Comparison of ENCODE assay signal across 24 cellular contexts in genomic region chr1:29264773-29265389, GRCh38. TPM values are rescaled to one million over a fixed set of nuclear protein-coding genes. Genes with fewer than 3 reads are reported as not detected.
DNase-seq lines count a peak whose midpoint lies in the region; ATAC-seq, FAIRE-seq and TF ChIP-seq lines count a peak whose summit lies in the region.
"Had no signal": no experiment of that assay in that cellular context is flagged by ENCODE, and none has a peak within 500 bp of the region (broad histone marks: within the 10 kb centered on the region; RNA-seq: fewer than 3 reads in every experiment).

No MANE protein-coding gene starts in this region.

- H3K79me2 ChIP-seq in SK-N-SH (ENCODE audit: insufficient read depth), result no peaks in the 10 kb centered on the region
- no peaks in the 10 kb centered on the region for H3K79me2 ChIP-seq in K562 (ENCODE audit: control insufficient read depth, insufficient read depth, low read length)

- TF ChIP-seq EP300 in SK-N-SH (IDR thresholded peaks at IDR 0.05; ENCODE audit: borderline replicate concordance in 1 of 2, low read depth in 1 of 2, low read length in 1 of 2) (no peak), K562 (IDR thresholded peaks at IDR 0.05; ENCODE audit: low read length) (no peak)

- no peaks in the 10 kb centered on the region for H3K27me3 ChIP-seq in SK-N-SH (ENCODE audit: insufficient read depth)
- peaks cover 25 to 28% of the 10 kb centered on the region in 2 experiments for H3K27me3 ChIP-seq in K562 (ENCODE audit: control insufficient read depth in 2 of 2, insufficient read depth in 2 of 2, low read length in 2 of 2)
- H3K27me3 ChIP-seq in upper lobe of right lung, result peaks cover 10% of the 10 kb centered on the region

- no peaks in the 10 kb centered on the region; a peak in 1 of 4 replicates for H3K4me1 ChIP-seq in SK-N-SH (ENCODE audit: control insufficient read depth in 1 of 2, insufficient read depth in 2 of 2, low read depth in 1 of 2, low read length in 1 of 2)
- H3K4me1 ChIP-seq in K562 (replicated peaks in 1 of 2; ENCODE audit: control insufficient read depth in 2 of 2, insufficient read depth in 2 of 2, low read length in 2 of 2), result peaks cover 5 to 10% of the 10 kb centered on the region in 2 experiments
- H3K4me1 ChIP-seq in upper lobe of right lung, result no peaks in the 10 kb centered on the region

- no peak for TF ChIP-seq POLR2A in K562 (conservative IDR thresholded peaks at IDR 0.05)

- H3K4me3 Mint-ChIP-seq in type B pancreatic cell, result no peak overlapping the region
- H3K4me3 Mint-ChIP-seq in T-helper 2 cell treated with Interferon-gamma antibody and Interleukin-4, amounts not matched to agents 5 μg/mL and 100 μg/mL, for 36 hours, result no peak overlapping the region
- H3K4me3 Mint-ChIP-seq: activated CD8-positive, alpha-beta T cell treated with anti-CD3 and anti-CD28 coated beads for 36 hours; activated naive CD4-positive, alpha-beta T cell treated with anti-CD3 and anti-CD28 coated beads, Interleukin-2, amount 10 ng/mL, durations not matched to agents 7 days and 5 days; activated T-cell treated with anti-CD3 and anti-CD28 coated beads, Interleukin-2, amount 50 U/mL, for 24 hours; CD14-positive monocyte; nephron; WTC11 had no signal

- no peaks in the 10 kb centered on the region for H3F3A ChIP-seq in SK-N-SH (replicated peaks; ENCODE audit: insufficient read depth)

- peaks cover 13% of the 10 kb centered on the region for H3K4me1 Mint-ChIP-seq in type B pancreatic cell (ENCODE audit: unreplicated experiment)
- peaks cover 2% of the 10 kb centered on the region for H3K4me1 Mint-ChIP-seq in T-helper 2 cell treated with Interferon-gamma antibody and Interleukin-4, amounts not matched to agents 5 μg/mL and 100 μg/mL, for 36 hours (ENCODE audit: low read depth)

- H3K27ac ChIP-seq in SK-N-SH (ENCODE audit: low read depth in 2 of 2, low read length in 1 of 2) (no peak overlapping the region), K562 (ENCODE audit: extremely low read depth, low read depth, low read length) (no peak overlapping the region), upper lobe of right lung (no peak overlapping the region)
- H3K27ac ChIP-seq: 22Rv1, esophagus muscularis mucosa, skin epidermis had no signal

- no peak overlapping the region for H3K27ac Mint-ChIP-seq in type B pancreatic cell
- no peak overlapping the region for H3K27ac Mint-ChIP-seq in T-helper 2 cell treated with Interferon-gamma antibody and Interleukin-4, amounts not matched to agents 5 μg/mL and 100 μg/mL, for 36 hours
- H3K27ac Mint-ChIP-seq: activated CD8-positive, alpha-beta T cell treated with anti-CD3 and anti-CD28 coated beads for 36 hours; activated naive CD4-positive, alpha-beta T cell treated with anti-CD3 and anti-CD28 coated beads, Interleukin-2, amount 10 ng/mL, durations not matched to agents 7 days and 5 days; activated T-cell treated with anti-CD3 and anti-CD28 coated beads, Interleukin-2, amount 50 U/mL, for 24 hours; CD14-positive monocyte; nephron; progenitor cell of endocrine pancreas; WTC11 had no signal

- BruUV-seq in K562 (replicated peaks; lab: Mats Ljungman, UMichigan), result no TSS peak

- intact Hi-C loops in K562 (cut with micrococcal nuclease) (no loop called here), upper lobe of right lung (cut with DNase I) (no loop called here)

- no peak overlapping the region for H3K9ac ChIP-seq in SK-N-SH
- H3K9ac ChIP-seq in K562 (ENCODE audit: insufficient read depth in 1 of 2, low read depth in 2 of 2, low read length in 2 of 2), result no peak overlapping the region

- no peak overlapping the region for H3K4me2 ChIP-seq in SK-N-SH
- no peak overlapping the region for H3K4me2 ChIP-seq in K562 (ENCODE audit: insufficient read depth, low read length)

- no peak for ATAC-seq in SK-N-SH treated with all-trans-retinoic acid at 6 μM for 48 hours
- ATAC-seq in K562, result no peak
- no peak for ATAC-seq in upper lobe of right lung
- ATAC-seq: activated CD8-positive, alpha-beta T cell treated with anti-CD3 and anti-CD28 coated beads for 36 hours; WTC11 had no signal

- POLR2A ChIA-PET in SK-N-SH (lab: Yijun Ruan, JAX), result no interaction called here
- POLR2A ChIA-PET in K562 (lab: Yijun Ruan, JAX), result no interaction called here

- H2AFZ ChIP-seq in SK-N-SH (ENCODE audit: low read depth) (no peak overlapping the region), K562 (ENCODE audit: low read depth, low read length) (no peak overlapping the region)

- no peaks in the 10 kb centered on the region for H3K9me1 ChIP-seq in K562 (ENCODE audit: control insufficient read depth, insufficient read depth, low read length)

- H3K36me3 ChIP-seq in SK-N-SH (replicated peaks in 1 of 2; ENCODE audit: control insufficient read depth in 1 of 2, insufficient read depth in 2 of 2, low read length in 1 of 2) (no peaks in the 10 kb centered on the region), K562 (ENCODE audit: control insufficient read depth, insufficient read depth, low read length) (no peaks in the 10 kb centered on the region), upper lobe of right lung (peaks cover 9% of the 10 kb centered on the region)
- H3K36me3 ChIP-seq: esophagus muscularis mucosa had no signal

- 71% methylated on average over 4 of the region's 4 CpGs for WGBS in SK-N-SH (ENCODE audit: low lambda C conversion rate)
- WGBS in K562 (ENCODE audit: insufficient coverage, low coverage, missing lambda C conversion rate), result 8% methylated on average over 4 of the region's 4 CpGs

- H3K36me3 Mint-ChIP-seq in type B pancreatic cell, result peaks cover 12% of the 10 kb centered on the region
- no peaks in the 10 kb centered on the region for H3K36me3 Mint-ChIP-seq in T-helper 2 cell treated with Interferon-gamma antibody and Interleukin-4, amounts not matched to agents 5 μg/mL and 100 μg/mL, for 36 hours (ENCODE audit: low read depth)
- H3K36me3 Mint-ChIP-seq: activated naive CD4-positive, alpha-beta T cell treated with anti-CD3 and anti-CD28 coated beads, Interleukin-2, amount 10 ng/mL, durations not matched to agents 7 days and 5 days had no signal

- DNase-seq in SK-N-SH, result no peak
- no peak for DNase-seq in K562 (ENCODE audit: extremely low read depth in 1 of 4, low spot score in 3 of 4)
- peak; percentile 71 for DNase-seq in fibroblast of pulmonary artery (ENCODE audit: low read depth)
- DNase-seq in type B pancreatic cell (ENCODE audit: extremely low spot score, unreplicated experiment), result no peak
- no peak for DNase-seq in SW480 (ENCODE audit: low spot score)
- DNase-seq in upper lobe of right lung, result no peak
- DNase-seq in T-helper 2 cell treated with Interferon-gamma antibody and Interleukin-4, amounts not matched to agents 5 μg/mL and 100 μg/mL, for 36 hours (ENCODE audit: low spot score), result no peak
- DNase-seq: activated CD8-positive, alpha-beta T cell treated with anti-CD3 and anti-CD28 coated beads for 36 hours; activated naive CD4-positive, alpha-beta T cell treated with anti-CD3 and anti-CD28 coated beads, Interleukin-2, amount 10 ng/mL, durations not matched to agents 7 days and 5 days; activated T-cell treated with anti-CD3 and anti-CD28 coated beads, Interleukin-2, amount 50 U/mL, for 24 hours; GOT3; hippocampal formation; NCI-H2029 treated with DMSO at 0.1 percent for 48 hours; NCI-H510A treated with DMSO at 0.1 percent for 48 hours; Right ventricle myocardium superior; stimulated activated CD4-positive, alpha-beta T cell treated with anti-CD3 and anti-CD28 coated beads, Interleukin-4, amount 100 ng/mL, for 24 hours had no signal

- TF ChIP-seq RAD21 in SK-N-SH (IDR thresholded peaks at IDR 0.05; ENCODE audit: low read length), result no peak
- TF ChIP-seq RAD21 in K562 (CRISPR knock-in tag; conservative IDR thresholded peaks at IDR 0.05 in 1 of 2, IDR thresholded peaks at IDR 0.05 in 1 of 2), result no peak

- H3K9me3 ChIP-seq in SK-N-SH, result no peaks in the 10 kb centered on the region
- no peaks in the 10 kb centered on the region for H3K9me3 ChIP-seq in K562 (replicated peaks; ENCODE audit: control insufficient read depth, insufficient read depth, low read depth, low read length)
- no peaks in the 10 kb centered on the region for H3K9me3 ChIP-seq in upper lobe of right lung
- H3K9me3 ChIP-seq: esophagus muscularis mucosa had no signal

- H4K20me1 ChIP-seq in SK-N-SH (ENCODE audit: insufficient read depth) (no peaks in the 10 kb centered on the region), K562 (replicated peaks; ENCODE audit: control insufficient read depth, insufficient read depth, low read length) (no peaks in the 10 kb centered on the region)

- CTCF ChIA-PET in SK-N-SH (lab: Yijun Ruan, JAX), result no interaction called here
- CTCF ChIA-PET in K562 (lab: Yijun Ruan, JAX; ENCODE audit: low intra/inter-chr PET ratio), result no interaction called here

- H3K9me3 Mint-ChIP-seq in type B pancreatic cell, result no peaks in the 10 kb centered on the region
- H3K9me3 Mint-ChIP-seq in T-helper 2 cell treated with Interferon-gamma antibody and Interleukin-4, amounts not matched to agents 5 μg/mL and 100 μg/mL, for 36 hours, result no peaks in the 10 kb centered on the region
- H3K9me3 Mint-ChIP-seq: activated CD8-positive, alpha-beta T cell treated with anti-CD3 and anti-CD28 coated beads for 36 hours; activated naive CD4-positive, alpha-beta T cell treated with anti-CD3 and anti-CD28 coated beads, Interleukin-2, amount 10 ng/mL, durations not matched to agents 7 days and 5 days; activated T-cell treated with anti-CD3 and anti-CD28 coated beads, Interleukin-2, amount 50 U/mL, for 24 hours had no signal

- H3K4me3 ChIP-seq in SK-N-SH (ENCODE audit: low read depth in 2 of 2, low read length in 1 of 2) (no peak overlapping the region), K562 (no peak overlapping the region), fibroblast of pulmonary artery (replicated peaks; ENCODE audit: low read depth, low read length) (no peak overlapping the region), upper lobe of right lung (no peak overlapping the region)
- H3K4me3 ChIP-seq: esophagus muscularis mucosa, skin epidermis had no signal

- no peak for FAIRE-seq in K562 (lab: Jason Lieb, UNC)

- in situ Hi-C loops in K562 (cut with MboI), result no loop called here

- TF ChIP-seq CTCF in SK-N-SH (IDR thresholded peaks at IDR 0.05) (no peak), K562 (IDR thresholded peaks at IDR 0.05 in 2 of 3, conservative IDR thresholded peaks at IDR 0.05 in 1 of 3; ENCODE audit: insufficient read depth in 2 of 3, low read depth in 1 of 3, low read length in 3 of 3) (no peak), fibroblast of pulmonary artery (IDR thresholded peaks at IDR 0.05; ENCODE audit: low read length, missing control alignments) (no peak), type B pancreatic cell (conservative IDR thresholded peaks at IDR 0.05) (no peak), upper lobe of right lung (IDR thresholded peaks at IDR 0.05) (no peak)

- no peaks in the 10 kb centered on the region for H3K9me2 ChIP-seq in SK-N-SH

- H3K27me3 Mint-ChIP-seq in type B pancreatic cell, result no peaks in the 10 kb centered on the region
- H3K27me3 Mint-ChIP-seq in T-helper 2 cell treated with Interferon-gamma antibody and Interleukin-4, amounts not matched to agents 5 μg/mL and 100 μg/mL, for 36 hours (ENCODE audit: low read depth), result peaks cover 56% of the 10 kb centered on the region
- H3K27me3 Mint-ChIP-seq: progenitor cell of endocrine pancreas had no signal

RNA-seq across cellular contexts. Expression of gene PTPRU, which starts 28.6 kb away (rescaled TPM):
- 2.9 and 3.5 TPM in 2 replicates for polyA plus RNA-seq in SK-N-SH (2012; rRNA removed)
- polyA plus RNA-seq in SK-N-SH (2012; cell fraction: cytosol; rRNA removed), result 1.5 and 2.9 TPM in 2 replicates
- 6.8 and 12.6 TPM in 2 replicates for polyA plus RNA-seq in SK-N-SH (2012; cell fraction: nucleus; rRNA removed)
- 4.9 and 9.4 TPM in 2 replicates for total RNA-seq in K562 (2011; cell fraction: chromatin; rRNA removed; ENCODE audit: low replicate concordance)
- 10.3 and 12.5 TPM in 2 replicates for total RNA-seq in K562 (2011; cell fraction: nucleolus; rRNA removed)
- total RNA-seq in K562 (2011; cell fraction: nucleoplasm; rRNA removed), result 6.5 and 6.9 TPM in 2 replicates
- total RNA-seq in K562 (2014; rRNA removed), result 2.9 and 4.3 TPM in 2 replicates
- 0.22 and 0.44 TPM in 2 replicates for total RNA-seq in K562 (2014; rRNA removed; fragmentation: Illumina TruSeq; extraction: Trizol)
- 0.64 and 1.0 TPM in 2 replicates for total RNA-seq in K562 (2015; rRNA removed; fragmentation: Illumina TruSeq; extraction: Trizol)
- 2.7 and 3.1 TPM in 2 replicates for total RNA-seq in K562 (2021)
- 0.92 and 4.0 TPM in 2 replicates for polyA plus RNA-seq in K562 (2011; rRNA removed)
- 2.5 and 3.9 TPM in 2 replicates for polyA plus RNA-seq in K562 (2011; cell fraction: cytosol; rRNA removed)
- 6.1 and 10.5 TPM in 2 replicates for polyA plus RNA-seq in K562 (2011; cell fraction: nucleus; rRNA removed)
- polyA plus RNA-seq in K562 (2012), result 2.2 and 4.7 TPM in 2 replicates
- 1.3 and 1.7 TPM in 2 replicates for polyA plus RNA-seq in K562 (2014; fragmentation: Illumina TruSeq; extraction: Trizol)
- polyA plus RNA-seq in K562 (2014; fragmentation: Nextera tagmentation; extraction: Ambion mirVana), result under 1 TPM; 0.01 to 0.03 TPM
- polyA plus RNA-seq in K562 (2014; rRNA removed), result 1.5 and 2.5 TPM in 2 replicates
- 0.91 and 2.5 TPM in 2 replicates for polyA minus RNA-seq in K562 (2011; rRNA and poly(A)+ RNA removed)
- 1.7 and 6.4 TPM in 2 replicates for polyA minus RNA-seq in K562 (2011; cell fraction: cytosol; rRNA and poly(A)+ RNA removed)
- polyA minus RNA-seq in K562 (2011; cell fraction: nucleus; rRNA and poly(A)+ RNA removed), result 3.6 and 6.8 TPM in 2 replicates
- total RNA-seq in type B pancreatic cell (ENCODE audit: low replicate concordance), result 66.6 and 129 TPM in 2 replicates
- 45.5 TPM for total RNA-seq in upper lobe of right lung

RNA-seq across cellular contexts. Expression of gene MECR, which starts 34.1 kb away (rescaled TPM):
- 38.3 and 38.7 TPM in 2 replicates for polyA plus RNA-seq in SK-N-SH (2012; rRNA removed)
- polyA plus RNA-seq in SK-N-SH (2012; cell fraction: cytosol; rRNA removed), result 28.6 and 32.9 TPM in 2 replicates
- polyA plus RNA-seq in SK-N-SH (2012; cell fraction: nucleus; rRNA removed), result 48.3 and 55.4 TPM in 2 replicates
- 106 and 162 TPM in 2 replicates for total RNA-seq in K562 (2011; cell fraction: chromatin; rRNA removed; ENCODE audit: low replicate concordance)
- total RNA-seq in K562 (2011; cell fraction: nucleolus; rRNA removed), result 106 and 111 TPM in 2 replicates
- 98.9 and 104 TPM in 2 replicates for total RNA-seq in K562 (2011; cell fraction: nucleoplasm; rRNA removed)
- total RNA-seq in K562 (2014; rRNA removed), result 42.9 and 48.1 TPM in 2 replicates
- total RNA-seq in K562 (2014; rRNA removed; fragmentation: Illumina TruSeq; extraction: Trizol), result 29.2 and 35.9 TPM in 2 replicates
- total RNA-seq in K562 (2015; rRNA removed; fragmentation: Illumina TruSeq; extraction: Trizol), result 27.5 and 30.4 TPM in 2 replicates
- total RNA-seq in K562 (2021), result 48.8 and 51.2 TPM in 2 replicates
- polyA plus RNA-seq in K562 (2011; rRNA removed), result 43.7 and 57.2 TPM in 2 replicates
- polyA plus RNA-seq in K562 (2011; cell fraction: cytosol; rRNA removed), result 46.1 and 47.4 TPM in 2 replicates
- polyA plus RNA-seq in K562 (2011; cell fraction: nucleus; rRNA removed), result 51.0 and 58.5 TPM in 2 replicates
- polyA plus RNA-seq in K562 (2012), result 39.0 and 47.8 TPM in 2 replicates
- polyA plus RNA-seq in K562 (2014; fragmentation: Illumina TruSeq; extraction: Trizol), result 52.8 and 58.3 TPM in 2 replicates
- polyA plus RNA-seq in K562 (2014; fragmentation: Nextera tagmentation; extraction: Ambion mirVana), result 10 to 100 TPM; 10.4 to 18.0 TPM
- 58.6 and 61.2 TPM in 2 replicates for polyA plus RNA-seq in K562 (2014; rRNA removed)
- polyA minus RNA-seq in K562 (2011; rRNA and poly(A)+ RNA removed), result 44.6 and 48.9 TPM in 2 replicates
- polyA minus RNA-seq in K562 (2011; cell fraction: cytosol; rRNA and poly(A)+ RNA removed), result 25.6 and 31.0 TPM in 2 replicates
- polyA minus RNA-seq in K562 (2011; cell fraction: nucleus; rRNA and poly(A)+ RNA removed), result 33.3 and 39.5 TPM in 2 replicates
- total RNA-seq in type B pancreatic cell (ENCODE audit: low replicate concordance), result 28.7 and 30.5 TPM in 2 replicates
- 16.5 TPM for total RNA-seq in upper lobe of right lung
